ENCODE assay signal across 8 cellular contexts in genomic region chr7:107579881-107580715, GRCh38.
DNase-seq lines count a peak whose midpoint lies in the region; ATAC-seq and TF ChIP-seq lines count a peak whose summit lies in the region.

BCAP29 (plus strand) TSS chr7:107580246; CDS start chr7:107580773, 527 bp downstream.

- ATAC-seq in GM18861 (IDR thresholded peaks at IDR 0.05; ENCODE audit: unreplicated experiment): peak; percentile 82
- ATAC-seq in HG03066 (IDR thresholded peaks at IDR 0.05; ENCODE audit: low read depth, unreplicated experiment): peak; percentile 90

- DNase-seq in AG08396 (ENCODE audit: low spot score): peak; percentile 83
- peak; percentile 39 for DNase-seq in NCI-H226
- DNase-seq in activated CD4-positive, alpha-beta T cell treated with anti-CD3 and anti-CD28 coated beads for 1 hour: peak; percentile 47
- peak; percentile 42 for DNase-seq in choroid plexus epithelial cell (ENCODE audit: low read depth)
- DNase-seq in kidney tubule cell (ENCODE audit: low spot score): peak; percentile 79
- peak; percentile 28 to 58 (median 48) for DNase-seq in stimulated activated CD4-positive, alpha-beta T cell treated with anti-CD3 and anti-CD28 coated beads, Interleukin-1b, Interleukin-23, amount 100 ng/mL, for 24 hours (ENCODE audit: low read depth in 4 of 4, low spot score in 1 of 4)

- peak within 1 kb of the TSS; percentile 83 for H3K4me3 ChIP-seq in choroid plexus epithelial cell (ENCODE audit: low read depth, low read length)

- no peak for TF ChIP-seq CTCF in choroid plexus epithelial cell (conservative IDR thresholded peaks at IDR 0.05; ENCODE audit: low read depth, low read length)

Comparison
In these comparisons a context has a peak if more than half of its experiments do, and no peak if none do; other contexts are left out.
1. Peak in every context shown above with its lines: DNase-seq, ATAC-seq and H3K4me3 ChIP-seq.